Comparison of ENCODE assay signal across 2 cellular contexts in genomic region chr16:1863681-1864460, GRCh38.
TF ChIP-seq lines count a peak whose summit lies in the region.

No MANE protein-coding gene starts in this region.

TF ChIP-seq in HEK293, 187 proteins besides CTCF, POLR2A, EP300 and RAD21 (continued from another document):
- TF ChIP-seq ZNF148 (tag by site-specific recombination; IDR thresholded peaks at IDR 0.05; ENCODE audit: borderline replicate concordance) (no peak), YY1 (tag by site-specific recombination; IDR thresholded peaks at IDR 0.05) (no peak), ZNF513 (tag by site-specific recombination; IDR thresholded peaks at IDR 0.05) (no peak), ZNF175 (tag by site-specific recombination; IDR thresholded peaks at IDR 0.05) (no peak), ZNF184 (tag by site-specific recombination; IDR thresholded peaks at IDR 0.05) (0 out of 2 replicates have a peak, but pooled peaks have one; percentile 29), ZNF366 (tag by site-specific recombination; conservative IDR thresholded peaks at IDR 0.05) (no peak), ZNF350 (tag by site-specific recombination; IDR thresholded peaks at IDR 0.05) (no peak), ZNF335 (tag by site-specific recombination; conservative IDR thresholded peaks at IDR 0.05) (peak; percentile 93), ZNF654 (tag by site-specific recombination; IDR thresholded peaks at IDR 0.05; ENCODE audit: low read depth) (peak; percentile 73), ZBTB8A (tag by site-specific recombination; IDR thresholded peaks at IDR 0.05) (0 out of 2 replicates have a peak, but pooled peaks have one; percentile 15), ZNF324 (tag by site-specific recombination; IDR thresholded peaks at IDR 0.05) (no peak), PRDM1 (tag by site-specific recombination; IDR thresholded peaks at IDR 0.05) (peak; percentile 70), ZNF529 (tag by site-specific recombination; IDR thresholded peaks at IDR 0.05; ENCODE audit: insufficient replicate concordance) (no peak), ZNF449 (tag by site-specific recombination; IDR thresholded peaks at IDR 0.05) (peak; percentile 95; the same call in 1 of the 2 replicates)
TF ChIP-seq in HEK293: peak in this region for 9.

TF ChIP-seq in WTC11, 78 proteins besides CTCF, POLR2A, EP300 and RAD21 (continued from another document):
- TF ChIP-seq E2F1 (CRISPR knock-in tag; IDR thresholded peaks at IDR 0.05) (no peak), ATF2 (CRISPR knock-in tag; IDR thresholded peaks at IDR 0.05; ENCODE audit: borderline replicate concordance, low read depth) (no peak), ATF1 (CRISPR knock-in tag; IDR thresholded peaks at IDR 0.05) (no peak)
- TF ChIP-seq, protein P1, sequence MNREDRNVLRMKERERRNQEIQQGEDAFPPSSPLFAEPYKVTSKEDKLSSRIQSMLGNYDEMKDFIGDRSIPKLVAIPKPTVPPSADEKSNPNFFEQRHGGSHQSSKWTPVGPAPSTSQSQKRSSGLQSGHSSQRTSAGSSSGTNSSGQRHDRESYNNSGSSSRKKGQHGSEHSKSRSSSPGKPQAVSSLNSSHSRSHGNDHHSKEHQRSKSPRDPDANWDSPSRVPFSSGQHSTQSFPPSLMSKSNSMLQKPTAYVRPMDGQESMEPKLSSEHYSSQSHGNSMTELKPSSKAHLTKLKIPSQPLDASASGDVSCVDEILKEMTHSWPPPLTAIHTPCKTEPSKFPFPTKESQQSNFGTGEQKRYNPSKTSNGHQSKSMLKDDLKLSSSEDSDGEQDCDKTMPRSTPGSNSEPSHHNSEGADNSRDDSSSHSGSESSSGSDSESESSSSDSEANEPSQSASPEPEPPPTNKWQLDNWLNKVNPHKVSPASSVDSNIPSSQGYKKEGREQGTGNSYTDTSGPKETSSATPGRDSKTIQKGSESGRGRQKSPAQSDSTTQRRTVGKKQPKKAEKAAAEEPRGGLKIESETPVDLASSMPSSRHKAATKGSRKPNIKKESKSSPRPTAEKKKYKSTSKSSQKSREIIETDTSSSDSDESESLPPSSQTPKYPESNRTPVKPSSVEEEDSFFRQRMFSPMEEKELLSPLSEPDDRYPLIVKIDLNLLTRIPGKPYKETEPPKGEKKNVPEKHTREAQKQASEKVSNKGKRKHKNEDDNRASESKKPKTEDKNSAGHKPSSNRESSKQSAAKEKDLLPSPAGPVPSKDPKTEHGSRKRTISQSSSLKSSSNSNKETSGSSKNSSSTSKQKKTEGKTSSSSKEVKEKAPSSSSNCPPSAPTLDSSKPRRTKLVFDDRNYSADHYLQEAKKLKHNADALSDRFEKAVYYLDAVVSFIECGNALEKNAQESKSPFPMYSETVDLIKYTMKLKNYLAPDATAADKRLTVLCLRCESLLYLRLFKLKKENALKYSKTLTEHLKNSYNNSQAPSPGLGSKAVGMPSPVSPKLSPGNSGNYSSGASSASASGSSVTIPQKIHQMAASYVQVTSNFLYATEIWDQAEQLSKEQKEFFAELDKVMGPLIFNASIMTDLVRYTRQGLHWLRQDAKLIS (CRISPR knock-in tag; IDR thresholded peaks at IDR 0.05; ENCODE audit: borderline replicate concordance) = no peak
